ENCODE assay signal across 1 cellular context in the genomic region with DNA sequence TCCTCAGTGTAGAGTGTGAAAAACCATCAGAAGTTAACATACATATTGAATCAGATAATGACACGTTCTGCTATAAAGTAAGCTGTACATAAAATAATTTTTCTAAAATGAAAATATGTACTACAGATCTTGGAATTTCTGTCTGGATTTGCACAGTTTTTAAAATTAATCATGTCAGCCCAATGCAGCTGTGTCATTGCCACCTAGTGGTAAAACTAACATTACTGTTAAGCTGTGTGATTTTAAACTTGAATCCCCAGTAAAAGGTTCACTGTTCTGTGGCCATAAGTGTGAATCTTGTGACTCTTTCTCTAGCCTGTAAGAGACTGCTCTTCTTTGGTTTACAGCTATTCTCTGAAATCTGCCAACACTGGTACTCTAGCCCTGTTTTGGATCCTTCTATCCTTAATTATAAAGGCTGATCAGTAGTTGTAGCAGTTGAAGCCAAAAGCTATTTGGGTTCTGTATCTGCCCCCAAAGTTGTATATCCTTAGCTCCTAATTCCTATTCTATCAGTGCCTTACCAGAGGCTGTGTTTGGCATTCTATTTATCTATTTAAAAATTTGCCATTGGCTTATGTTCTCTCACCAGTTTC.
TF ChIP-seq lines count a peak whose summit lies in the region.

No MANE protein-coding gene starts in this region.

TF ChIP-seq in GM12878, 131 proteins besides CTCF, POLR2A, EP300 and RAD21:
- TF ChIP-seq NFXL1 (IDR thresholded peaks at IDR 0.05; ENCODE audit: borderline replicate concordance) (no peak), RB1 (IDR thresholded peaks at IDR 0.05; ENCODE audit: borderline replicate concordance) (peak; percentile 43; the same call in 1 of the 2 replicates), MEF2A (IDR thresholded peaks at IDR 0.05; ENCODE audit: insufficient read depth, low read depth, low read length) (no peak), CBFB (IDR thresholded peaks at IDR 0.05; ENCODE audit: low read depth) (no peak), MTA2 (IDR thresholded peaks at IDR 0.05; ENCODE audit: low read depth) (no peak), SREBF1 (IDR thresholded peaks at IDR 0.05; ENCODE audit: low read length) (no peak), YY1 (IDR thresholded peaks at IDR 0.05; ENCODE audit: low read depth, low read length) (peak; percentile 28; the same call in 1 of the 2 replicates), CREB1 (IDR thresholded peaks at IDR 0.05; ENCODE audit: low read depth) (no peak), POLR2AphosphoS2 (IDR thresholded peaks at IDR 0.05; ENCODE audit: low read depth, low read length) (no peak), SMC3 (IDR thresholded peaks at IDR 0.05; ENCODE audit: borderline replicate concordance, low read length) (peak; percentile 79), RFX5 (IDR thresholded peaks at IDR 0.05; ENCODE audit: low read depth, low read length) (no peak), CEBPB (IDR thresholded peaks at IDR 0.05; ENCODE audit: borderline replicate concordance in 1 of 2, low read depth in 2 of 2, low read length in 2 of 2) (no peak), PAX5 (IDR thresholded peaks at IDR 0.05; ENCODE audit: borderline replicate concordance, low read depth, low read length) (no peak), ZNF274 (IDR thresholded peaks at IDR 0.05; ENCODE audit: insufficient read depth, insufficient read length) (no peak), ZNF217 (IDR thresholded peaks at IDR 0.05) (no peak), ATF7 (IDR thresholded peaks at IDR 0.05; ENCODE audit: low read depth) (peak; percentile 41; the same call in 1 of the 2 replicates), MYC (IDR thresholded peaks at IDR 0.05; ENCODE audit: insufficient read depth, insufficient read length, insufficient replicate concordance, low read length, severe bottlenecking) (no peak), ZNF24 (IDR thresholded peaks at IDR 0.05) (no peak), HDGF (IDR thresholded peaks at IDR 0.05) (no peak), CHD2 (IDR thresholded peaks at IDR 0.05; ENCODE audit: borderline replicate concordance, low read depth, low read length) (no peak), SMARCA5 (IDR thresholded peaks at IDR 0.05) (peak; percentile 40; the same call in 1 of the 2 replicates), CHD4 (IDR thresholded peaks at IDR 0.05) (no peak), PAX8 (IDR thresholded peaks at IDR 0.05) (no peak), SMAD1 (IDR thresholded peaks at IDR 0.05; ENCODE audit: low read depth, partially characterized antibody) (no peak), SIX5 (IDR thresholded peaks at IDR 0.05; ENCODE audit: low read depth, low read length, severe bottlenecking) (no peak), KLF5 (IDR thresholded peaks at IDR 0.05; ENCODE audit: partially characterized antibody) (no peak)
- TF ChIP-seq, protein P1, sequence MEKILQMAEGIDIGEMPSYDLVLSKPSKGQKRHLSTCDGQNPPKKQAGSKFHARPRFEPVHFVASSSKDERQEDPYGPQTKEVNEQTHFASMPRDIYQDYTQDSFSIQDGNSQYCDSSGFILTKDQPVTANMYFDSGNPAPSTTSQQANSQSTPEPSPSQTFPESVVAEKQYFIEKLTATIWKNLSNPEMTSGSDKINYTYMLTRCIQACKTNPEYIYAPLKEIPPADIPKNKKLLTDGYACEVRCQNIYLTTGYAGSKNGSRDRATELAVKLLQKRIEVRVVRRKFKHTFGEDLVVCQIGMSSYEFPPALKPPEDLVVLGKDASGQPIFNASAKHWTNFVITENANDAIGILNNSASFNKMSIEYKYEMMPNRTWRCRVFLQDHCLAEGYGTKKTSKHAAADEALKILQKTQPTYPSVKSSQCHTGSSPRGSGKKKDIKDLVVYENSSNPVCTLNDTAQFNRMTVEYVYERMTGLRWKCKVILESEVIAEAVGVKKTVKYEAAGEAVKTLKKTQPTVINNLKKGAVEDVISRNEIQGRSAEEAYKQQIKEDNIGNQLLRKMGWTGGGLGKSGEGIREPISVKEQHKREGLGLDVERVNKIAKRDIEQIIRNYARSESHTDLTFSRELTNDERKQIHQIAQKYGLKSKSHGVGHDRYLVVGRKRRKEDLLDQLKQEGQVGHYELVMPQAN (conservative IDR thresholded peaks at IDR 0.05) = no peak
- TF ChIP-seq, protein P2, sequence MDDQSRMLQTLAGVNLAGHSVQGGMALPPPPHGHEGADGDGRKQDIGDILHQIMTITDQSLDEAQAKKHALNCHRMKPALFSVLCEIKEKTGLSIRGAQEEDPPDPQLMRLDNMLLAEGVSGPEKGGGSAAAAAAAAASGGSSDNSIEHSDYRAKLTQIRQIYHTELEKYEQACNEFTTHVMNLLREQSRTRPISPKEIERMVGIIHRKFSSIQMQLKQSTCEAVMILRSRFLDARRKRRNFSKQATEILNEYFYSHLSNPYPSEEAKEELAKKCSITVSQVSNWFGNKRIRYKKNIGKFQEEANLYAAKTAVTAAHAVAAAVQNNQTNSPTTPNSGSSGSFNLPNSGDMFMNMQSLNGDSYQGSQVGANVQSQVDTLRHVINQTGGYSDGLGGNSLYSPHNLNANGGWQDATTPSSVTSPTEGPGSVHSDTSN (IDR thresholded peaks at IDR 0.05; ENCODE audit: insufficient replicate concordance, low read depth, low read length) = no peak
- TF ChIP-seq, protein P3, sequence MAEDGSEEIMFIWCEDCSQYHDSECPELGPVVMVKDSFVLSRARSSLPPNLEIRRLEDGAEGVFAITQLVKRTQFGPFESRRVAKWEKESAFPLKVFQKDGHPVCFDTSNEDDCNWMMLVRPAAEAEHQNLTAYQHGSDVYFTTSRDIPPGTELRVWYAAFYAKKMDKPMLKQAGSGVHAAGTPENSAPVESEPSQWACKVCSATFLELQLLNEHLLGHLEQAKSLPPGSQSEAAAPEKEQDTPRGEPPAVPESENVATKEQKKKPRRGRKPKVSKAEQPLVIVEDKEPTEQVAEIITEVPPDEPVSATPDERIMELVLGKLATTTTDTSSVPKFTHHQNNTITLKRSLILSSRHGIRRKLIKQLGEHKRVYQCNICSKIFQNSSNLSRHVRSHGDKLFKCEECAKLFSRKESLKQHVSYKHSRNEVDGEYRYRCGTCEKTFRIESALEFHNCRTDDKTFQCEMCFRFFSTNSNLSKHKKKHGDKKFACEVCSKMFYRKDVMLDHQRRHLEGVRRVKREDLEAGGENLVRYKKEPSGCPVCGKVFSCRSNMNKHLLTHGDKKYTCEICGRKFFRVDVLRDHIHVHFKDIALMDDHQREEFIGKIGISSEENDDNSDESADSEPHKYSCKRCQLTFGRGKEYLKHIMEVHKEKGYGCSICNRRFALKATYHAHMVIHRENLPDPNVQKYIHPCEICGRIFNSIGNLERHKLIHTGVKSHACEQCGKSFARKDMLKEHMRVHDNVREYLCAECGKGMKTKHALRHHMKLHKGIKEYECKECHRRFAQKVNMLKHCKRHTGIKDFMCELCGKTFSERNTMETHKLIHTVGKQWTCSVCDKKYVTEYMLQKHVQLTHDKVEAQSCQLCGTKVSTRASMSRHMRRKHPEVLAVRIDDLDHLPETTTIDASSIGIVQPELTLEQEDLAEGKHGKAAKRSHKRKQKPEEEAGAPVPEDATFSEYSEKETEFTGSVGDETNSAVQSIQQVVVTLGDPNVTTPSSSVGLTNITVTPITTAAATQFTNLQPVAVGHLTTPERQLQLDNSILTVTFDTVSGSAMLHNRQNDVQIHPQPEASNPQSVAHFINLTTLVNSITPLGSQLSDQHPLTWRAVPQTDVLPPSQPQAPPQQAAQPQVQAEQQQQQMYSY (CRISPR knock-in tag; IDR thresholded peaks at IDR 0.05) = no peak
- TF ChIP-seq, protein P4, sequence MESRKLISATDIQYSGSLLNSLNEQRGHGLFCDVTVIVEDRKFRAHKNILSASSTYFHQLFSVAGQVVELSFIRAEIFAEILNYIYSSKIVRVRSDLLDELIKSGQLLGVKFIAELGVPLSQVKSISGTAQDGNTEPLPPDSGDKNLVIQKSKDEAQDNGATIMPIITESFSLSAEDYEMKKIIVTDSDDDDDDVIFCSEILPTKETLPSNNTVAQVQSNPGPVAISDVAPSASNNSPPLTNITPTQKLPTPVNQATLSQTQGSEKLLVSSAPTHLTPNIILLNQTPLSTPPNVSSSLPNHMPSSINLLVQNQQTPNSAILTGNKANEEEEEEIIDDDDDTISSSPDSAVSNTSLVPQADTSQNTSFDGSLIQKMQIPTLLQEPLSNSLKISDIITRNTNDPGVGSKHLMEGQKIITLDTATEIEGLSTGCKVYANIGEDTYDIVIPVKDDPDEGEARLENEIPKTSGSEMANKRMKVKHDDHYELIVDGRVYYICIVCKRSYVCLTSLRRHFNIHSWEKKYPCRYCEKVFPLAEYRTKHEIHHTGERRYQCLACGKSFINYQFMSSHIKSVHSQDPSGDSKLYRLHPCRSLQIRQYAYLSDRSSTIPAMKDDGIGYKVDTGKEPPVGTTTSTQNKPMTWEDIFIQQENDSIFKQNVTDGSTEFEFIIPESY (IDR thresholded peaks at IDR 0.05) = no peak
- TF ChIP-seq, protein P5, sequence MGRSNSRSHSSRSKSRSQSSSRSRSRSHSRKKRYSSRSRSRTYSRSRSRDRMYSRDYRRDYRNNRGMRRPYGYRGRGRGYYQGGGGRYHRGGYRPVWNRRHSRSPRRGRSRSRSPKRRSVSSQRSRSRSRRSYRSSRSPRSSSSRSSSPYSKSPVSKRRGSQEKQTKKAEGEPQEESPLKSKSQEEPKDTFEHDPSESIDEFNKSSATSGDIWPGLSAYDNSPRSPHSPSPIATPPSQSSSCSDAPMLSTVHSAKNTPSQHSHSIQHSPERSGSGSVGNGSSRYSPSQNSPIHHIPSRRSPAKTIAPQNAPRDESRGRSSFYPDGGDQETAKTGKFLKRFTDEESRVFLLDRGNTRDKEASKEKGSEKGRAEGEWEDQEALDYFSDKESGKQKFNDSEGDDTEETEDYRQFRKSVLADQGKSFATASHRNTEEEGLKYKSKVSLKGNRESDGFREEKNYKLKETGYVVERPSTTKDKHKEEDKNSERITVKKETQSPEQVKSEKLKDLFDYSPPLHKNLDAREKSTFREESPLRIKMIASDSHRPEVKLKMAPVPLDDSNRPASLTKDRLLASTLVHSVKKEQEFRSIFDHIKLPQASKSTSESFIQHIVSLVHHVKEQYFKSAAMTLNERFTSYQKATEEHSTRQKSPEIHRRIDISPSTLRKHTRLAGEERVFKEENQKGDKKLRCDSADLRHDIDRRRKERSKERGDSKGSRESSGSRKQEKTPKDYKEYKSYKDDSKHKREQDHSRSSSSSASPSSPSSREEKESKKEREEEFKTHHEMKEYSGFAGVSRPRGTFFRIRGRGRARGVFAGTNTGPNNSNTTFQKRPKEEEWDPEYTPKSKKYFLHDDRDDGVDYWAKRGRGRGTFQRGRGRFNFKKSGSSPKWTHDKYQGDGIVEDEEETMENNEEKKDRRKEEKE (IDR thresholded peaks at IDR 0.05) = no peak
- TF ChIP-seq, protein P6, sequence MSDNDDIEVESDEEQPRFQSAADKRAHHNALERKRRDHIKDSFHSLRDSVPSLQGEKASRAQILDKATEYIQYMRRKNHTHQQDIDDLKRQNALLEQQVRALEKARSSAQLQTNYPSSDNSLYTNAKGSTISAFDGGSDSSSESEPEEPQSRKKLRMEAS (IDR thresholded peaks at IDR 0.05; ENCODE audit: low read depth, low read length) = no peak
- TF ChIP-seq, protein P7, sequence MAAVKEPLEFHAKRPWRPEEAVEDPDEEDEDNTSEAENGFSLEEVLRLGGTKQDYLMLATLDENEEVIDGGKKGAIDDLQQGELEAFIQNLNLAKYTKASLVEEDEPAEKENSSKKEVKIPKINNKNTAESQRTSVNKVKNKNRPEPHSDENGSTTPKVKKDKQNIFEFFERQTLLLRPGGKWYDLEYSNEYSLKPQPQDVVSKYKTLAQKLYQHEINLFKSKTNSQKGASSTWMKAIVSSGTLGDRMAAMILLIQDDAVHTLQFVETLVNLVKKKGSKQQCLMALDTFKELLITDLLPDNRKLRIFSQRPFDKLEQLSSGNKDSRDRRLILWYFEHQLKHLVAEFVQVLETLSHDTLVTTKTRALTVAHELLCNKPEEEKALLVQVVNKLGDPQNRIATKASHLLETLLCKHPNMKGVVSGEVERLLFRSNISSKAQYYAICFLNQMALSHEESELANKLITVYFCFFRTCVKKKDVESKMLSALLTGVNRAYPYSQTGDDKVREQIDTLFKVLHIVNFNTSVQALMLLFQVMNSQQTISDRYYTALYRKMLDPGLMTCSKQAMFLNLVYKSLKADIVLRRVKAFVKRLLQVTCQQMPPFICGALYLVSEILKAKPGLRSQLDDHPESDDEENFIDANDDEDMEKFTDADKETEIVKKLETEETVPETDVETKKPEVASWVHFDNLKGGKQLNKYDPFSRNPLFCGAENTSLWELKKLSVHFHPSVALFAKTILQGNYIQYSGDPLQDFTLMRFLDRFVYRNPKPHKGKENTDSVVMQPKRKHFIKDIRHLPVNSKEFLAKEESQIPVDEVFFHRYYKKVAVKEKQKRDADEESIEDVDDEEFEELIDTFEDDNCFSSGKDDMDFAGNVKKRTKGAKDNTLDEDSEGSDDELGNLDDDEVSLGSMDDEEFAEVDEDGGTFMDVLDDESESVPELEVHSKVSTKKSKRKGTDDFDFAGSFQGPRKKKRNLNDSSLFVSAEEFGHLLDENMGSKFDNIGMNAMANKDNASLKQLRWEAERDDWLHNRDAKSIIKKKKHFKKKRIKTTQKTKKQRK (IDR thresholded peaks at IDR 0.05; ENCODE audit: low read depth, low read length) = no peak
- TF ChIP-seq, protein P8, sequence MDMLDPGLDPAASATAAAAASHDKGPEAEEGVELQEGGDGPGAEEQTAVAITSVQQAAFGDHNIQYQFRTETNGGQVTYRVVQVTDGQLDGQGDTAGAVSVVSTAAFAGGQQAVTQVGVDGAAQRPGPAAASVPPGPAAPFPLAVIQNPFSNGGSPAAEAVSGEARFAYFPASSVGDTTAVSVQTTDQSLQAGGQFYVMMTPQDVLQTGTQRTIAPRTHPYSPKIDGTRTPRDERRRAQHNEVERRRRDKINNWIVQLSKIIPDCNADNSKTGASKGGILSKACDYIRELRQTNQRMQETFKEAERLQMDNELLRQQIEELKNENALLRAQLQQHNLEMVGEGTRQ (IDR thresholded peaks at IDR 0.05; ENCODE audit: borderline replicate concordance, low read depth, low read length) = no peak
